ENCODE assay signal across 1 cellular context in genomic region chr3:190097617-190098016, GRCh38.
TF ChIP-seq lines count a peak whose summit lies in the region.

No MANE protein-coding gene starts in this region.

TF ChIP-seq in WTC11, 78 proteins besides CTCF, POLR2A, EP300 and RAD21 (continued from another document):
- TF ChIP-seq AFF4 (CRISPR knock-in tag; IDR thresholded peaks at IDR 0.05; ENCODE audit: borderline replicate concordance), result no peak
- TF ChIP-seq NFE2L1 (CRISPR knock-in tag; IDR thresholded peaks at IDR 0.05), result no peak
- TF ChIP-seq ZNF121 (CRISPR knock-in tag; IDR thresholded peaks at IDR 0.05), result no peak
- TF ChIP-seq, protein P1, sequence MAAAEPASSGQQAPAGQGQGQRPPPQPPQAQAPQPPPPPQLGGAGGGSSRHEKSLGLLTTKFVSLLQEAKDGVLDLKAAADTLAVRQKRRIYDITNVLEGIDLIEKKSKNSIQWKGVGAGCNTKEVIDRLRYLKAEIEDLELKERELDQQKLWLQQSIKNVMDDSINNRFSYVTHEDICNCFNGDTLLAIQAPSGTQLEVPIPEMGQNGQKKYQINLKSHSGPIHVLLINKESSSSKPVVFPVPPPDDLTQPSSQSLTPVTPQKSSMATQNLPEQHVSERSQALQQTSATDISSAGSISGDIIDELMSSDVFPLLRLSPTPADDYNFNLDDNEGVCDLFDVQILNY (CRISPR knock-in tag; IDR thresholded peaks at IDR 0.05), result no peak
- TF ChIP-seq ETV6 (CRISPR knock-in tag; IDR thresholded peaks at IDR 0.05), result no peak
- TF ChIP-seq MXD4 (CRISPR knock-in tag; IDR thresholded peaks at IDR 0.05; ENCODE audit: borderline replicate concordance), result no peak
- no peak for TF ChIP-seq E2F4 (CRISPR knock-in tag; IDR thresholded peaks at IDR 0.05; ENCODE audit: borderline replicate concordance, low read depth)
- TF ChIP-seq ATF2 (CRISPR knock-in tag; IDR thresholded peaks at IDR 0.05; ENCODE audit: borderline replicate concordance, low read depth), result no peak
